ENCODE assay signal across 8 cellular contexts in the genomic region with DNA sequence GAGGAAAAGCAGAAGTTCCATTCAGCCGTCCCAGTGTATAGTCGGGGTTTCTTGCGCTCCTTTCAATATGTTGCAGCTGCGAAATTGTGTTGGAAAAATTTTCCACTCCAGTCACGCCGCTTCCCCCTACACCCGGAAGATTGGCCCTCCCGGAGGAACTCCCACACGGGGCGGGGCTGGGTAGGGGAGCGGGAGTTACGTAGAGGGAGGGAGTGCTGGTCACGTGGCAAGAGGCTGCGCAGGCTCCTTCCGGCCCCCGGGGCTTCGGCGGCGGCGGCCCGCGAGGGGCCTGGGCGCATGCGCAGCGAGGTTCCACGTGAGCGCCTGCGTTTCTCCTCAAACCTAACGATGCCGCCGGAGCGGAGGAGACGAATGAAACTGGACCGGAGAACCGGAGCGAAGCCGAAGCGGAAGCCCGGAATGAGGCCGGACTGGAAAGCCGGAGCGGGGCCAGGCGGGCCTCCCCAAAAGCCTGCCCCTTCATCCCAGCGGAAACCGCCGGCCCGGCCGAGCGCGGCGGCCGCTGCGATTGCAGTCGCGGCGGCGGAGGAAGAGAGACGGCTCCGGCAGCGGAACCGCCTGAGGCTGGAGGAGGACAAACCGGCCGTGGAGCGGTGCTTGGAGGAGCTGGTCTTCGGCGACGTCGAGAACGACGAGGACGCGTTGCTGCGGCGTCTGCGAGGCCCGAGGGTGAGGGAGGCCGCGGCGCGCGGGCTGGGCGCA. TPM values are rescaled to one million over a fixed set of nuclear protein-coding genes. Genes with fewer than 3 reads are reported as not detected.
DNase-seq lines count a peak whose midpoint lies in the region; ATAC-seq and TF ChIP-seq lines count a peak whose summit lies in the region.

UTP18 (plus strand) TSS at position 310 of the 723 bp plus-strand sequence; CDS start at position 349, 39 bp downstream.

- H3K36me3 ChIP-seq in H7 (replicated peaks; ENCODE audit: control insufficient read depth, insufficient read depth, low read length) (peaks cover 2% of the 10 kb centered on the region), Loucy (ENCODE audit: insufficient read depth, low read length) (no peaks in the 10 kb centered on the region; the same call in none of the 2 replicates), RWPE2 (ENCODE audit: low read depth) (peaks cover 44% of the 10 kb centered on the region)

- peaks cover 63% of the 10 kb centered on the region for H3K4me1 ChIP-seq in Loucy (ENCODE audit: insufficient read depth, low read length, poor library complexity, severe bottlenecking)
- peaks cover 26% of the 10 kb centered on the region for H3K4me1 ChIP-seq in RWPE2 (ENCODE audit: insufficient read depth, poor library complexity, severe bottlenecking)

- peaks cover 74% of the 10 kb centered on the region for H4K20me1 ChIP-seq in Loucy (ENCODE audit: insufficient read depth, low read length, poor library complexity, severe bottlenecking)

- TF ChIP-seq CTCF in Loucy (conservative IDR thresholded peaks at IDR 0.05; ENCODE audit: low read length) = no peak
- TF ChIP-seq CTCF in RWPE2 (IDR thresholded peaks at IDR 0.05; ENCODE audit: poor library complexity, severe bottlenecking) = no peak
- no peak for TF ChIP-seq CTCF in fibroblast of pulmonary artery (IDR thresholded peaks at IDR 0.05; ENCODE audit: low read length, missing control alignments)

- H3K4me1 Mint-ChIP-seq in activated T-helper 2 cell treated with anti-CD3 and anti-CD28 coated beads, Interferon-gamma antibody, Interleukin-2, Interleukin-4, amounts not matched to agents 10 μg/mL and 5 μg/mL and 100 μg/mL, durations not matched to agents 14 hours and 24 hours and 36 hours (ENCODE audit: low read depth) = peaks cover 49% of the 10 kb centered on the region
- H3K4me1 Mint-ChIP-seq in natural killer cell treated with Interleukin-12 subunit alpha and Interleukin-12 subunit beta and Interleukin-15 and Interleukin-18, amount 100 ng/mL, for 72 hours (ENCODE audit: low read depth in 2 of 2) = peaks cover 28 to 59% of the 10 kb centered on the region in 2 donors

- peak within 1 kb of the TSS; percentile 90 for H3K9ac ChIP-seq in Loucy (ENCODE audit: low read depth, low read length, poor library complexity, severe bottlenecking)

- peaks cover 91% of the 10 kb centered on the region for H3K79me2 ChIP-seq in Loucy (ENCODE audit: insufficient read depth, low read length)

- H3K27ac ChIP-seq in RWPE2 (ENCODE audit: poor library complexity, severe bottlenecking) = peak within 1 kb of the TSS; percentile 57

- H3K4me2 ChIP-seq in Loucy (ENCODE audit: low read depth, low read length, poor library complexity, severe bottlenecking) = peak within 1 kb of the TSS; percentile 94

- H3F3A ChIP-seq in Loucy (ENCODE audit: low read depth) = no peaks in the 10 kb centered on the region

- peak; percentile 78 for ATAC-seq in RWPE2 (ENCODE audit: low read depth)
- peak; percentile 95 to 96 for ATAC-seq in natural killer cell treated with Interleukin-12 subunit alpha and Interleukin-12 subunit beta and Interleukin-15 and Interleukin-18, amount 100 ng/mL, for 72 hours

- DNase-seq in ELR (ENCODE audit: low read depth) (peak; percentile 99), H7 (peak; percentile 96), RWPE2 (ENCODE audit: low spot score) (peak; percentile 97), fibroblast of pulmonary artery (ENCODE audit: low read depth) (peak; percentile 98)
- peak; percentile 94 for DNase-seq in activated T-helper 2 cell treated with anti-CD3 and anti-CD28 coated beads, Interferon-gamma antibody, Interleukin-2, Interleukin-4, amounts not matched to agents 10 μg/mL and 5 μg/mL and 100 μg/mL, durations not matched to agents 14 hours and 24 hours and 36 hours (ENCODE audit: low spot score)
- peak; percentile 97 for DNase-seq in natural killer cell treated with Interleukin-12 subunit alpha and Interleukin-12 subunit beta and Interleukin-15 and Interleukin-18, amount 100 ng/mL, for 72 hours (ENCODE audit: low spot score)
- peak; percentile 95 for DNase-seq in stimulated activated naive CD4-positive, alpha-beta T cell treated with Interleukin-2 at 50 U/mL for 16 hours (lab: John Stamatoyannopoulos, UW)

- peak within 1 kb of the TSS; percentile 88 for H3K4me3 Mint-ChIP-seq in activated T-helper 2 cell treated with anti-CD3 and anti-CD28 coated beads, Interferon-gamma antibody, Interleukin-2, Interleukin-4, amounts not matched to agents 10 μg/mL and 5 μg/mL and 100 μg/mL, durations not matched to agents 14 hours and 24 hours and 36 hours (ENCODE audit: low read depth)
- H3K4me3 Mint-ChIP-seq in natural killer cell treated with Interleukin-12 subunit alpha and Interleukin-12 subunit beta and Interleukin-15 and Interleukin-18, amount 100 ng/mL, for 72 hours = peak within 1 kb of the TSS; percentile 89

- no peaks in the 10 kb centered on the region for H3K9me3 Mint-ChIP-seq in activated T-helper 2 cell treated with anti-CD3 and anti-CD28 coated beads, Interferon-gamma antibody, Interleukin-2, Interleukin-4, amounts not matched to agents 10 μg/mL and 5 μg/mL and 100 μg/mL, durations not matched to agents 14 hours and 24 hours and 36 hours
- H3K9me3 Mint-ChIP-seq in natural killer cell treated with Interleukin-12 subunit alpha and Interleukin-12 subunit beta and Interleukin-15 and Interleukin-18, amount 100 ng/mL, for 72 hours = no peaks in the 10 kb centered on the region

- H3K9me2 ChIP-seq in Loucy (replicated peaks; ENCODE audit: low read depth, low read length) = no peaks in the 10 kb centered on the region

- H3K27ac Mint-ChIP-seq in activated T-helper 2 cell treated with anti-CD3 and anti-CD28 coated beads, Interferon-gamma antibody, Interleukin-2, Interleukin-4, amounts not matched to agents 10 μg/mL and 5 μg/mL and 100 μg/mL, durations not matched to agents 14 hours and 24 hours and 36 hours = peak within 1 kb of the TSS; percentile 97
- H3K27ac Mint-ChIP-seq in natural killer cell treated with Interleukin-12 subunit alpha and Interleukin-12 subunit beta and Interleukin-15 and Interleukin-18, amount 100 ng/mL, for 72 hours = peak within 1 kb of the TSS; percentile 93

- no peaks in the 10 kb centered on the region for H3K27me3 ChIP-seq in H7 (ENCODE audit: control insufficient read depth, insufficient read depth, low read length)
- no peaks in the 10 kb centered on the region for H3K27me3 ChIP-seq in Loucy (ENCODE audit: insufficient read depth, low read length, poor library complexity, severe bottlenecking)
- no peaks in the 10 kb centered on the region for H3K27me3 ChIP-seq in RWPE2 (ENCODE audit: insufficient read depth, poor library complexity, severe bottlenecking)

- peak within 1 kb of the TSS; percentile 97 for H3K4me3 ChIP-seq in H7 (ENCODE audit: insufficient read depth, low read depth, low read length)
- peak within 1 kb of the TSS; percentile 95 for H3K4me3 ChIP-seq in Loucy (ENCODE audit: low read length, poor library complexity, severe bottlenecking)
- H3K4me3 ChIP-seq in RWPE2 (ENCODE audit: severe bottlenecking) = peak within 1 kb of the TSS; percentile 75
- peak within 1 kb of the TSS; percentile 87 for H3K4me3 ChIP-seq in fibroblast of pulmonary artery (replicated peaks; ENCODE audit: low read depth, low read length)

- peak within 1 kb of the TSS; percentile 98 for H2AFZ ChIP-seq in Loucy (ENCODE audit: low read length)

- H3K36me3 Mint-ChIP-seq in activated T-helper 2 cell treated with anti-CD3 and anti-CD28 coated beads, Interferon-gamma antibody, Interleukin-2, Interleukin-4, amounts not matched to agents 10 μg/mL and 5 μg/mL and 100 μg/mL, durations not matched to agents 14 hours and 24 hours and 36 hours (ENCODE audit: low read depth) = peaks cover 58% of the 10 kb centered on the region
- peaks cover 16% of the 10 kb centered on the region for H3K36me3 Mint-ChIP-seq in natural killer cell treated with Interleukin-12 subunit alpha and Interleukin-12 subunit beta and Interleukin-15 and Interleukin-18, amount 100 ng/mL, for 72 hours

- H3K9me3 ChIP-seq in Loucy (ENCODE audit: insufficient read depth, low read depth, low read length) (no peaks in the 10 kb centered on the region), RWPE2 (ENCODE audit: severe bottlenecking) (no peaks in the 10 kb centered on the region)

- intact Hi-C loops in activated T-helper 2 cell treated with anti-CD3 and anti-CD28 coated beads, Interferon-gamma antibody, Interleukin-2, Interleukin-4, amounts not matched to agents 10 μg/mL and 5 μg/mL and 100 μg/mL, durations not matched to agents 14 hours and 24 hours and 36 hours (cut with micrococcal nuclease) = loop anchor here (1.0 to 10.0 kb wide), 4 partner anchors 93 to 164 kb away; partner anchors contain the start of genes NME1 and NME2

- H3K27me3 Mint-ChIP-seq in activated T-helper 2 cell treated with anti-CD3 and anti-CD28 coated beads, Interferon-gamma antibody, Interleukin-2, Interleukin-4, amounts not matched to agents 10 μg/mL and 5 μg/mL and 100 μg/mL, durations not matched to agents 14 hours and 24 hours and 36 hours (ENCODE audit: low read depth) = no peaks in the 10 kb centered on the region
- no peaks in the 10 kb centered on the region for H3K27me3 Mint-ChIP-seq in natural killer cell treated with Interleukin-12 subunit alpha and Interleukin-12 subunit beta and Interleukin-15 and Interleukin-18, amount 100 ng/mL, for 72 hours

RNA-seq across cellular contexts. Expression of gene UTP18, which starts in this region (rescaled TPM):
- total RNA-seq in H7 (2014; rRNA removed; shearing (Covaris generic)) = 80.1 and 81.8 TPM in 2 replicates
- total RNA-seq in activated T-helper 2 cell treated with anti-CD3 and anti-CD28 coated beads, Interferon-gamma antibody, Interleukin-2, Interleukin-4, amounts not matched to agents 10 μg/mL and 5 μg/mL and 100 μg/mL, durations not matched to agents 14 hours and 24 hours and 36 hours = 75.7 and 78.7 TPM in 2 replicates
- total RNA-seq in natural killer cell treated with Interleukin-12 subunit alpha and Interleukin-12 subunit beta and Interleukin-15 and Interleukin-18, amount 100 ng/mL, for 72 hours = 10 to 100 TPM; 32.3 to 50.8 TPM

Comparison
In these comparisons a context has a peak if more than half of its experiments do, and no peak if none do; other contexts are left out.
1. Peak in every context shown above with its lines: DNase-seq, ATAC-seq, H3K4me3 ChIP-seq and H3K27ac ChIP-seq.